Comparison of ENCODE assay signal across 1 cellular context in the genomic region with DNA sequence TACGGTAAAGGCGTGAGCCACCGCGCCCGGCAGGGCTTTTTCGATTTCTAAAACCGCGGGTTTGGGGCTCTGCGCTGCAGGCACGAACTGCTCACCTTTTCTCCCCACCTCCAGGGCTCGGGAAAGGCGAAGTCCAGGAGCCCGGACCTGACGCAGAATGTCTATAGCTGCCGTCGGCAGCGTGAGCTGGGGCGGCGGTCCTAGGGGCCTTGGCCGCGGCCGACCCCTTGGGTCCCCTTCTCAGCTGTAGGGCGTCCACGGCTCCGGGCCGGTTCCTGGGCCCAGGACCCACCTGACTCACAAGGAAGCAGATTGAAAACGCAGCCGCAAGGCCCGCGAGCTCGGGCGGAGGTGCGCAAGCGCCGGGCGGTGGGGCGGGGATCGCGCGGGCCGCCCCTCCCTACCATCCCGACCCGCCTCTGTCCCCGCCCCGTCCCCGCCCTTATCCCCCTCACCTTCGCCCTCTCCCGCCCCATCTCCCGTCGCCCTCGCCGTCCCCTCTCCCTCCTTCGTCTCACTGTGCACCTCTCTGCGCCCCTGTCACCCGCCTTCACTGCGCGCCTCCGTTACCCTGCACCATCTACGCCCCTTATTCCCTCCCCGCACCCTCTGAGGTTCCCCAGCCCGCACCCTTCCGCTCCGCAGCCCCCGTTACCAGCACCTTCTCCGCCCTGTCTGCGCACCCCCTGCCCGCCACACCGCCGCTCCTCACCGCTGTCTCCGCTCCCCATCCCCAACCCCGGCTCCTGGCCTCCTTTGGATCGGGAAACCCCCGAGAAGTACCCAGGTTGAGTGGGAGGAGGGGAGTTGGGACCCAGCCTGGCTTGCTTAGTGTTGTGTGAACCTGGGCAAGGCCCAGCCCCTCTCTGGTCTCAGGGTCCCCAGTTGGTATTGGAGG.
A peak's percentile ranks its signal among the peaks of the same experiment; 100 is the strongest.
TF ChIP-seq lines count a peak whose summit lies in the region.

A gene with protein sequence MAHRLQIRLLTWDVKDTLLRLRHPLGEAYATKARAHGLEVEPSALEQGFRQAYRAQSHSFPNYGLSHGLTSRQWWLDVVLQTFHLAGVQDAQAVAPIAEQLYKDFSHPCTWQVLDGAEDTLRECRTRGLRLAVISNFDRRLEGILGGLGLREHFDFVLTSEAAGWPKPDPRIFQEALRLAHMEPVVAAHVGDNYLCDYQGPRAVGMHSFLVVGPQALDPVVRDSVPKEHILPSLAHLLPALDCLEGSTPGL (minus strand): TSS at position 353 of the 898 bp plus-strand sequence. CDS start 2,632 bp downstream, outside the sequence.

TF ChIP-seq in HepG2, 621 proteins besides CTCF, POLR2A, EP300 and RAD21 (continued from another document and continues in another):
- TF ChIP-seq ZNF678 (CRISPR knock-in tag; IDR thresholded peaks at IDR 0.05) (0 out of 2 replicates have a peak, but pooled peaks have one; percentile 58), PHF8 (CRISPR knock-in tag; IDR thresholded peaks at IDR 0.05) (peak; percentile 82), YEATS4 (CRISPR knock-in tag; IDR thresholded peaks at IDR 0.05; ENCODE audit: borderline replicate concordance) (peak; percentile 55; the same call in 1 of the 2 replicates), ZNF674 (CRISPR knock-in tag; IDR thresholded peaks at IDR 0.05; ENCODE audit: low read depth) (no peak), ZNF326 (CRISPR knock-in tag; IDR thresholded peaks at IDR 0.05; ENCODE audit: borderline replicate concordance) (no peak), FIP1L1 (IDR thresholded peaks at IDR 0.05; ENCODE audit: borderline replicate concordance, insufficient read depth, low read depth, low read length) (no peak), ATF7-NPFF (CRISPR knock-in tag; IDR thresholded peaks at IDR 0.05; ENCODE audit: low read depth) (peak; percentile 63; the same call in 1 of the 2 replicates), ZSCAN22 (CRISPR knock-in tag; IDR thresholded peaks at IDR 0.05) (no peak), ZNF121 (CRISPR knock-in tag; IDR thresholded peaks at IDR 0.05) (no peak; the same call in 1 of the 2 replicates), NR2F1 (CRISPR knock-in tag; IDR thresholded peaks at IDR 0.05) (no peak), SRF (IDR thresholded peaks at IDR 0.05; ENCODE audit: low read depth, low read length) (no peak), ZNF768 (CRISPR knock-in tag; IDR thresholded peaks at IDR 0.05) (0 out of 2 replicates have a peak, but pooled peaks have one; percentile 19), HNRNPLL (IDR thresholded peaks at IDR 0.05; ENCODE audit: low read depth, low read length, poor library complexity, severe bottlenecking) (peak; percentile 87), MAZ (IDR thresholded peaks at IDR 0.05; ENCODE audit: borderline replicate concordance, low read depth, low read length) (no peak), MAZ (CRISPR knock-in tag; IDR thresholded peaks at IDR 0.05; ENCODE audit: low read depth) (peak; percentile 71; the same call in 1 of the 2 replicates), ZNF558 (CRISPR knock-in tag; IDR thresholded peaks at IDR 0.05; ENCODE audit: borderline replicate concordance) (0 out of 2 replicates have a peak, but pooled peaks have one; percentile 71), ELF3 (CRISPR knock-in tag; IDR thresholded peaks at IDR 0.05) (peak; percentile 85), BCL6 (CRISPR knock-in tag; IDR thresholded peaks at IDR 0.05) (peak; percentile 15; the same call in 1 of the 2 replicates), JUNB (CRISPR knock-in tag; IDR thresholded peaks at IDR 0.05; ENCODE audit: borderline replicate concordance) (peak; percentile 53), ONECUT2 (CRISPR knock-in tag; IDR thresholded peaks at IDR 0.05) (no peak), HDAC6 (IDR thresholded peaks at IDR 0.05; ENCODE audit: low read depth, low read length) (no peak), ZNF549 (CRISPR knock-in tag; IDR thresholded peaks at IDR 0.05) (no peak), RBFOX2 (IDR thresholded peaks at IDR 0.05; ENCODE audit: low read depth, low read length) (peak; percentile 89), TBP (CRISPR knock-in tag; IDR thresholded peaks at IDR 0.05) (no peak), ZSCAN9 (CRISPR knock-in tag; IDR thresholded peaks at IDR 0.05; ENCODE audit: borderline replicate concordance) (peak; percentile 51; the same call in 1 of the 2 replicates), ZNF567 (CRISPR knock-in tag; IDR thresholded peaks at IDR 0.05; ENCODE audit: borderline replicate concordance) (0 out of 2 replicates have a peak, but pooled peaks have one; percentile 52), ZNF577 (CRISPR knock-in tag; IDR thresholded peaks at IDR 0.05; ENCODE audit: borderline replicate concordance, low read depth) (no peak), HINFP (CRISPR knock-in tag; IDR thresholded peaks at IDR 0.05; ENCODE audit: low read depth) (peak; percentile 67; the same call in 1 of the 2 replicates), RFXAP (CRISPR knock-in tag; IDR thresholded peaks at IDR 0.05; ENCODE audit: borderline replicate concordance) (peak; percentile 27; the same call in 1 of the 2 replicates), ZNF318 (CRISPR knock-in tag; IDR thresholded peaks at IDR 0.05) (no peak), HNRNPK (IDR thresholded peaks at IDR 0.05; ENCODE audit: low read depth, low read length, poor library complexity, severe bottlenecking) (peak; percentile 99), ZNF772 (CRISPR knock-in tag; IDR thresholded peaks at IDR 0.05) (no peak), ARHGAP35 (CRISPR knock-in tag; IDR thresholded peaks at IDR 0.05; ENCODE audit: borderline replicate concordance) (peak; percentile 78; the same call in 1 of the 2 replicates), NFATC3 (CRISPR knock-in tag; IDR thresholded peaks at IDR 0.05) (no peak), MXD4 (CRISPR knock-in tag; IDR thresholded peaks at IDR 0.05) (peak; percentile 47; the same call in 1 of the 2 replicates), ZMYM4 (CRISPR knock-in tag; IDR thresholded peaks at IDR 0.05) (peak; percentile 36), ZNF225 (CRISPR knock-in tag; IDR thresholded peaks at IDR 0.05) (peak; percentile 59; the same call in 1 of the 2 replicates), ZNF788 (CRISPR knock-in tag; IDR thresholded peaks at IDR 0.05; ENCODE audit: borderline replicate concordance) (peak; percentile 55; the same call in 1 of the 2 replicates)
- TF ChIP-seq, protein P1, sequence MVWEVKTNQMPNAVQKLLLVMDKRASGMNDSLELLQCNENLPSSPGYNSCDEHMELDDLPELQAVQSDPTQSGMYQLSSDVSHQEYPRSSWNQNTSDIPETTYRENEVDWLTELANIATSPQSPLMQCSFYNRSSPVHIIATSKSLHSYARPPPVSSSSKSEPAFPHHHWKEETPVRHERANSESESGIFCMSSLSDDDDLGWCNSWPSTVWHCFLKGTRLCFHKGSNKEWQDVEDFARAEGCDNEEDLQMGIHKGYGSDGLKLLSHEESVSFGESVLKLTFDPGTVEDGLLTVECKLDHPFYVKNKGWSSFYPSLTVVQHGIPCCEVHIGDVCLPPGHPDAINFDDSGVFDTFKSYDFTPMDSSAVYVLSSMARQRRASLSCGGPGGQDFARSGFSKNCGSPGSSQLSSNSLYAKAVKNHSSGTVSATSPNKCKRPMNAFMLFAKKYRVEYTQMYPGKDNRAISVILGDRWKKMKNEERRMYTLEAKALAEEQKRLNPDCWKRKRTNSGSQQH (CRISPR knock-in tag; IDR thresholded peaks at IDR 0.05; ENCODE audit: low read depth): 0 out of 2 replicates have a peak, but pooled peaks have one; percentile 19
- TF ChIP-seq, protein P2, sequence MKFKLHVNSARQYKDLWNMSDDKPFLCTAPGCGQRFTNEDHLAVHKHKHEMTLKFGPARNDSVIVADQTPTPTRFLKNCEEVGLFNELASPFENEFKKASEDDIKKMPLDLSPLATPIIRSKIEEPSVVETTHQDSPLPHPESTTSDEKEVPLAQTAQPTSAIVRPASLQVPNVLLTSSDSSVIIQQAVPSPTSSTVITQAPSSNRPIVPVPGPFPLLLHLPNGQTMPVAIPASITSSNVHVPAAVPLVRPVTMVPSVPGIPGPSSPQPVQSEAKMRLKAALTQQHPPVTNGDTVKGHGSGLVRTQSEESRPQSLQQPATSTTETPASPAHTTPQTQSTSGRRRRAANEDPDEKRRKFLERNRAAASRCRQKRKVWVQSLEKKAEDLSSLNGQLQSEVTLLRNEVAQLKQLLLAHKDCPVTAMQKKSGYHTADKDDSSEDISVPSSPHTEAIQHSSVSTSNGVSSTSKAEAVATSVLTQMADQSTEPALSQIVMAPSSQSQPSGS (CRISPR knock-in tag; IDR thresholded peaks at IDR 0.05): peak; percentile 54; the same call in 1 of the 2 replicates
- TF ChIP-seq, protein P3, sequence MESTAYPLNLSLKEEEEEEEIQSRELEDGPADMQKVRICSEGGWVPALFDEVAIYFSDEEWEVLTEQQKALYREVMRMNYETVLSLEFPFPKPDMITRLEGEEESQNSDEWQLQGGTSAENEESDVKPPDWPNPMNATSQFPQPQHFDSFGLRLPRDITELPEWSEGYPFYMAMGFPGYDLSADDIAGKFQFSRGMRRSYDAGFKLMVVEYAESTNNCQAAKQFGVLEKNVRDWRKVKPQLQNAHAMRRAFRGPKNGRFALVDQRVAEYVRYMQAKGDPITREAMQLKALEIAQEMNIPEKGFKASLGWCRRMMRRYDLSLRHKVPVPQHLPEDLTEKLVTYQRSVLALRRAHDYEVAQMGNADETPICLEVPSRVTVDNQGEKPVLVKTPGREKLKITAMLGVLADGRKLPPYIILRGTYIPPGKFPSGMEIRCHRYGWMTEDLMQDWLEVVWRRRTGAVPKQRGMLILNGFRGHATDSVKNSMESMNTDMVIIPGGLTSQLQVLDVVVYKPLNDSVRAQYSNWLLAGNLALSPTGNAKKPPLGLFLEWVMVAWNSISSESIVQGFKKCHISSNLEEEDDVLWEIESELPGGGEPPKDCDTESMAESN (CRISPR knock-in tag; conservative IDR thresholded peaks at IDR 0.05): peak; percentile 38; the same call in 1 of the 2 replicates
- TF ChIP-seq, protein P4, sequence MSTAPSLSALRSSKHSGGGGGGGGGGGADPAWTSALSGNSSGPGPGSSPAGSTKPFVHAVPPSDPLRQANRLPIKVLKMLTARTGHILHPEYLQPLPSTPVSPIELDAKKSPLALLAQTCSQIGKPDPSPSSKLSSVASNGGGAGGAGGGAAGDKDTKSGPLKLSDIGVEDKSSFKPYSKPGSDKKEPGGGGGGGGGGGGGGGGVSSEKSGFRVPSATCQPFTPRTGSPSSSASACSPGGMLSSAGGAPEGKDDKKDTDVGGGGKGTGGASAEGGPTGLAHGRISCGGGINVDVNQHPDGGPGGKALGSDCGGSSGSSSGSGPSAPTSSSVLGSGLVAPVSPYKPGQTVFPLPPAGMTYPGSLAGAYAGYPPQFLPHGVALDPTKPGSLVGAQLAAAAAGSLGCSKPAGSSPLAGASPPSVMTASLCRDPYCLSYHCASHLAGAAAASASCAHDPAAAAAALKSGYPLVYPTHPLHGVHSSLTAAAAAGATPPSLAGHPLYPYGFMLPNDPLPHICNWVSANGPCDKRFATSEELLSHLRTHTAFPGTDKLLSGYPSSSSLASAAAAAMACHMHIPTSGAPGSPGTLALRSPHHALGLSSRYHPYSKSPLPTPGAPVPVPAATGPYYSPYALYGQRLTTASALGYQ (CRISPR knock-in tag; IDR thresholded peaks at IDR 0.05): 0 out of 2 replicates have a peak, but pooled peaks have one; percentile 18
